Comparison of ENCODE assay signal across 10 cellular contexts in the genomic region with DNA sequence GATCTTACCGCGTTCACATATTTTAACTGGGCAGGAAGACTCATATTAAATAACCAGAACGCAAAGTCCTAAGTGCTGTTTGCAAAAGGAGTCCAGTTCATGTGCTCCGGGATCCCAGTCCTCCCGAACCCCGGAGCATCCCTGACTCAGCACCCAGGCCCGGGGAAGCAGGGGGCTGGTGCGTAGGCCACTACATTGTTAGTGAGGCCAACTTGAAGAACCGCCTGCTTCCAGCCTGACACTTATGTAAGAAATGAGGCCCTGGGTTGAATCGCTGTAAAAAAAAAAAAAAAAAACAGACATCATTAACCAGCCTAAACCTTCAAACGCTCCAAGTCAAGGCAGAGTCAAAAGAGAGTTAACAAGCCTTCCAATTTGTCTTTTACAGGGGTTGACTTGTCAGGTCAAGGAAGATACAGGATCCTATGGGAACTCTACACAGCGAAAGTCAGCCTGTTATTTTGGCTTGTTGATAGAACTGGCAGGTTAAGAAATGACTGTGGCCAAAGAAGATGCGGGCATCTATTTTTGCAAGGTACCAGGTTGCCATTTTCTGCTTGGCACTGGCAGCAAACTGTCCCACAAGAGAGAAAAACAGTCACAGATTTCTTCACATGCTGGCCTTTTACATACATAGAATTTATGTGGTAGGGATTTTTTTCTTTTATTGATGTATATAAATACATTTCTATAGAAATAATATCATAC.
"Had no signal": no experiment of that assay in that cellular context is flagged by ENCODE, and none has a peak within 500 bp of the region (broad histone marks: within the 10 kb centered on the region; RNA-seq: fewer than 3 reads in every experiment).

No MANE protein-coding gene starts in this region.

- FAIRE-seq: pancreas had no signal

- H3K27me3 ChIP-seq: esophagus muscularis mucosa, gastrocnemius medialis, pancreas, spleen, tibial artery, upper lobe of left lung, uterus had no signal

- H3K27ac ChIP-seq: epithelial cell of prostate, esophagus muscularis mucosa, gastrocnemius medialis, pancreas, spleen, tibial artery, upper lobe of left lung, uterus had no signal

- H3K36me3 ChIP-seq: esophagus muscularis mucosa, gastrocnemius medialis, pancreas, spleen, tibial artery, upper lobe of left lung, uterus had no signal

- H3K4me1 ChIP-seq: tibial artery, uterus had no signal

- H3K9me3 ChIP-seq: esophagus muscularis mucosa, gastrocnemius medialis, pancreas, spleen, tibial artery, upper lobe of left lung, uterus had no signal

- H3K4me3 ChIP-seq: esophagus muscularis mucosa, pancreas, spleen, tibial artery, upper lobe of left lung, uterus had no signal

- DNase-seq: effector memory CD4-positive, alpha-beta T cell; natural killer cell; spleen had no signal
